ENCODE assay signal across 18 cellular contexts in the genomic region with DNA sequence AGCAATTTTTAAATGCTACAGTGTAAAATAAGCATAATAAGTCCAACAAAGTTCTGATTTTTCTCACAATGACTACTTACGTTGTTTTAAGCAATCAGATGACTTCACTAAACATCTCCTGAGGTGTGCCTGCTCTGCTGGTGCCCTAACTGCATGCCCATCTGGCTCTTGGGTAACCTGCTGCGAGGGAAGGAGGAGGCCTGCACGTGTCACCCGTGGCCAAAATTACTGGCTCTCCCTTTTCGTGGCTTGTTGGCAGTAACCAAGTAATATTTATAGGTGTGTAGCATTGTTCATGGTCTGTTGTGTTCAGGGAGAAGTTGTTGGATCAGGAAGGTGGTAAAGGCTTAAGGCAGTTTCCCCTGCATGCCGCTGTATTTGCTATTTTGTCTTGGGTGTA.
"Had no signal": no experiment of that assay in that cellular context is flagged by ENCODE, and none has a peak within 500 bp of the region (broad histone marks: within the 10 kb centered on the region; RNA-seq: fewer than 3 reads in every experiment).

No MANE protein-coding gene starts in this region.

- H3K36me3 ChIP-seq: neutrophil, pancreas, spleen, thyroid gland had no signal

- H3K4me3 ChIP-seq: dorsolateral prefrontal cortex, pancreas, spleen, thyroid gland had no signal

- H3K4me3 Mint-ChIP-seq: activated naive CD8-positive, alpha-beta T cell treated with anti-CD3 and anti-CD28 coated beads for 36 hours; memory B cell; naive thymus-derived CD4-positive, alpha-beta T cell; stimulated activated memory B cell treated with anti-CD40 and anti-IgM and Interleukin-4, amounts not matched to agents 10 μg/mL and 1 μg/mL and 100 μg/mL, for 72 hours; T-helper 1 cell treated with Interleukin-12 subunit alpha and Interleukin-12 subunit beta and Interleukin-4 antibody, amounts not matched to agents 30 μg/mL and 1 μg/mL, for 36 hours had no signal

- H3K9me3 ChIP-seq: neutrophil, pancreas, spleen, thyroid gland had no signal

- H3K27me3 Mint-ChIP-seq: activated naive CD8-positive, alpha-beta T cell treated with anti-CD3 and anti-CD28 coated beads for 36 hours; memory B cell; stimulated activated memory B cell treated with anti-CD40 and anti-IgM and Interleukin-4, amounts not matched to agents 10 μg/mL and 1 μg/mL and 100 μg/mL, for 72 hours had no signal

- FAIRE-seq: colon, kidney, pancreas had no signal

- H3K27me3 ChIP-seq: dorsolateral prefrontal cortex, neutrophil, pancreas, spleen, thyroid gland had no signal

- H3K27ac ChIP-seq: dorsolateral prefrontal cortex, neutrophil, pancreas, spleen, thyroid gland had no signal

- H3K36me3 Mint-ChIP-seq: activated naive CD8-positive, alpha-beta T cell treated with anti-CD3 and anti-CD28 coated beads for 36 hours; memory B cell; naive thymus-derived CD4-positive, alpha-beta T cell; stimulated activated memory B cell treated with anti-CD40 and anti-IgM and Interleukin-4, amounts not matched to agents 10 μg/mL and 1 μg/mL and 100 μg/mL, for 72 hours had no signal

- H3K27ac Mint-ChIP-seq: activated naive CD8-positive, alpha-beta T cell treated with anti-CD3 and anti-CD28 coated beads for 36 hours; memory B cell; naive thymus-derived CD4-positive, alpha-beta T cell; stimulated activated memory B cell treated with anti-CD40 and anti-IgM and Interleukin-4, amounts not matched to agents 10 μg/mL and 1 μg/mL and 100 μg/mL, for 72 hours; T-helper 1 cell treated with Interleukin-12 subunit alpha and Interleukin-12 subunit beta and Interleukin-4 antibody, amounts not matched to agents 30 μg/mL and 1 μg/mL, for 36 hours had no signal

- H3K9me3 Mint-ChIP-seq: activated naive CD8-positive, alpha-beta T cell treated with anti-CD3 and anti-CD28 coated beads for 36 hours; memory B cell; stimulated activated memory B cell treated with anti-CD40 and anti-IgM and Interleukin-4, amounts not matched to agents 10 μg/mL and 1 μg/mL and 100 μg/mL, for 72 hours; T-helper 1 cell treated with Interleukin-12 subunit alpha and Interleukin-12 subunit beta and Interleukin-4 antibody, amounts not matched to agents 30 μg/mL and 1 μg/mL, for 36 hours had no signal

- DNase-seq: activated CD4-positive, alpha-beta T cell treated with anti-CD3 and anti-CD28 coated beads, Interleukin-2, amount 50 U/mL, for 4 hours; activated gamma-delta T cell; activated naive CD8-positive, alpha-beta T cell treated with anti-CD3 and anti-CD28 coated beads for 36 hours; amygdala; dorsolateral prefrontal cortex; foreskin melanocyte; kidney; naive thymus-derived CD4-positive, alpha-beta T cell; pancreas; spleen; stimulated activated CD4-positive, alpha-beta T cell treated with anti-CD3 and anti-CD28 coated beads, Interleukin-4, amount 100 ng/mL, for 4 hours; thyroid gland had no signal

- ATAC-seq: activated CD4-positive, CD25-positive, alpha-beta regulatory T cell treated with anti-CD3 and anti-CD28 coated beads, Interleukin-2, amount 50 U/mL, for 24 hours; naive thymus-derived CD4-positive, alpha-beta T cell; pancreas; stimulated activated memory B cell treated with anti-CD40 and anti-IgM and Interleukin-4, amounts not matched to agents 10 μg/mL and 1 μg/mL and 100 μg/mL, for 72 hours had no signal
